In the genomic region with DNA sequence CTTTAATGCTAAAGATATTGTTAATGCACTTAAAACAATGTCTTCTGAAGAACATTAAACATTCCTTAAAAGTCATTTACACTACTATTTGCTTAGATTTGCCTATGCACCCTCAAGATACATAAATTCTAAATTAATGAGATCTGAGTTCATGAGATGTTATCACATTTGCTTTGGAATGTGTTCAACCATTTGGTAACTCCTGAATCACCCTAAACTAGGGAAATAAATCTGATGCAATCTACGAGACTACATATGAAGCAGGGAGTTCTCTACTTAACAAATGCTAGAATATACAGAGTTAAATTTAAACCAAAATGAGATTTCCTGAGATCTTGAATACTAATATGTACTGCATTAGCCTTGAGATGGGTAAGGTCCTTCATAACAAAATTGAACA, we compare ENCODE assay signal across 15 cellular contexts.
DNase-seq lines count a peak whose midpoint lies in the region; ATAC-seq and TF ChIP-seq lines count a peak whose summit lies in the region.
"Had no signal": no experiment of that assay in that cellular context is flagged by ENCODE, and none has a peak within 500 bp of the region (broad histone marks: within the 10 kb centered on the region; RNA-seq: fewer than 3 reads in every experiment).

No MANE protein-coding gene starts in this region.

- no peaks in the 10 kb centered on the region for H3K4me1 ChIP-seq in IMR-90 (ENCODE audit: control insufficient read depth, insufficient read depth, low read length)
- H3K4me1 ChIP-seq: body of pancreas, lower lobe of right lung had no signal

- no peak overlapping the region for H4K91ac ChIP-seq in IMR-90 (ENCODE audit: insufficient read depth, low read depth, low read length)

- no peak overlapping the region for H2AK9ac ChIP-seq in IMR-90 (replicated peaks; ENCODE audit: low read depth, low read length, poor library complexity)

- dilution Hi-C loops in IMR-90 (cut with HindIII; ENCODE audit: low sequenced_read_pairs, unreplicated experiment), result no loop called here

- no peaks in the 10 kb centered on the region for H3K79me1 ChIP-seq in IMR-90 (ENCODE audit: low read depth in 1 of 2, low read length in 2 of 2)

- H3K56ac ChIP-seq in IMR-90 (ENCODE audit: extremely low read depth, insufficient read depth, low read length), result no peak overlapping the region

- no peak overlapping the region for H2AK5ac ChIP-seq in IMR-90 (ENCODE audit: low read depth, low read length)

- no peak for TF ChIP-seq POLR2A in IMR-90 (IDR thresholded peaks at IDR 0.05; ENCODE audit: low read depth, low read length)

- H4K8ac ChIP-seq in IMR-90 (ENCODE audit: low read depth in 2 of 2, low read length in 2 of 2), result no peak overlapping the region

- peaks cover 2% of the 10 kb centered on the region for H3K27me3 ChIP-seq in IMR-90 (ENCODE audit: control insufficient read depth, insufficient read depth, low read length)
- H3K27me3 ChIP-seq: body of pancreas, heart right ventricle had no signal

- DNase-seq in AG10803 (ENCODE audit: low read depth) (peak; percentile 79), IMR-90 (no peak), astrocyte of the spinal cord (ENCODE audit: low read depth, low spot score) (peak; percentile 16), iris pigment epithelial cell (ENCODE audit: low read depth) (peak; percentile 70), DMS153 treated with DMSO at 0.1 percent for 48 hours (lab: John Stamatoyannopoulos, UW; ENCODE audit: unreplicated experiment) (no peak), NCI-H82 treated with DMSO at 0.1 percent for 48 hours (lab: John Stamatoyannopoulos, UW; ENCODE audit: unreplicated experiment) (no peak)
- DNase-seq: activated CD4-positive, alpha-beta T cell treated with anti-CD3 and anti-CD28 coated beads, Interleukin-2, amount 50 U/mL, for 4 hours; activated naive CD4-positive, alpha-beta T cell treated with anti-CD3 and anti-CD28 coated beads for 36 hours; body of pancreas; heart right ventricle; lower lobe of right lung; stimulated activated CD4-positive, alpha-beta T cell treated with anti-CD3 and anti-CD28 coated beads, Interleukin-2, amount 100 ng/mL, for 48 hours; WERI-Rb-1 had no signal

- no peak overlapping the region for H3K4me2 ChIP-seq in IMR-90 (ENCODE audit: low read depth, low read length)

- no peak for TF ChIP-seq RAD21 in IMR-90 (IDR thresholded peaks at IDR 0.05; ENCODE audit: low read length)

- no peak overlapping the region for H3K27ac ChIP-seq in IMR-90 (ENCODE audit: insufficient read depth, low read length)
- H3K27ac ChIP-seq: body of pancreas, heart right ventricle, lower lobe of right lung, WERI-Rb-1 had no signal

- ATAC-seq in IMR-90 (ENCODE audit: low read depth), result no peak
- no peak for ATAC-seq in GM21381 (IDR thresholded peaks at IDR 0.05; ENCODE audit: unreplicated experiment)
- no peak for ATAC-seq in GM19023 (IDR thresholded peaks at IDR 0.05; ENCODE audit: unreplicated experiment)
- ATAC-seq: body of pancreas, heart right ventricle, lower lobe of right lung had no signal

- no peak overlapping the region for H3K14ac ChIP-seq in IMR-90 (replicated peaks; ENCODE audit: low read depth, low read length)

- H4K20me1 ChIP-seq in IMR-90 (ENCODE audit: insufficient read depth, low read length), result no peaks in the 10 kb centered on the region

- H2BK120ac ChIP-seq in IMR-90 (ENCODE audit: low read depth, low read length), result no peak overlapping the region

- intact Hi-C loops in IMR-90 (cut with micrococcal nuclease), result no loop called here

- no peak overlapping the region for H3K4me3 ChIP-seq in AG10803 (ENCODE audit: low read length)
- H3K4me3 ChIP-seq in IMR-90 (ENCODE audit: insufficient read depth, low read depth, low read length), result no peak overlapping the region
- no peak overlapping the region for H3K4me3 ChIP-seq in astrocyte of the spinal cord (ENCODE audit: low read depth, low read length)
- H3K4me3 ChIP-seq: body of pancreas, heart right ventricle, lower lobe of right lung had no signal

- H3K4ac ChIP-seq in IMR-90 (ENCODE audit: low read depth, low read length), result no peak overlapping the region

- H2BK20ac ChIP-seq in IMR-90 (ENCODE audit: low read depth, low read length), result no peak overlapping the region

- H3K9ac ChIP-seq in IMR-90 (ENCODE audit: low read depth, low read length), result no peak overlapping the region

- BruUV-seq in IMR-90 (replicated peaks; lab: Mats Ljungman, UMichigan), result no TSS peak

- no peaks in the 10 kb centered on the region for H3K36me3 ChIP-seq in IMR-90 (ENCODE audit: control insufficient read depth, insufficient read depth, low read length)
- H3K36me3 ChIP-seq: heart right ventricle, lower lobe of right lung, WERI-Rb-1 had no signal

- H3K18ac ChIP-seq in IMR-90 (ENCODE audit: low read depth, low read length), result no peak overlapping the region

- no peaks in the 10 kb centered on the region for H3K9me1 ChIP-seq in IMR-90 (ENCODE audit: insufficient read depth, low read length)

- no peak overlapping the region for H3K23ac ChIP-seq in IMR-90 (ENCODE audit: low read depth, low read length)

- TF ChIP-seq CTCF in AG10803 (conservative IDR thresholded peaks at IDR 0.05; ENCODE audit: low read length) (no peak), IMR-90 (conservative IDR thresholded peaks at IDR 0.05; ENCODE audit: low read depth, low read length) (no peak), astrocyte of the spinal cord (IDR thresholded peaks at IDR 0.05; ENCODE audit: low read depth, low read length) (no peak)

- no peak overlapping the region for H2AFZ ChIP-seq in IMR-90 (replicated peaks; ENCODE audit: low read length, poor library complexity)

- H2BK15ac ChIP-seq in IMR-90 (ENCODE audit: low read depth, low read length), result no peak overlapping the region

- in situ Hi-C loops in IMR-90 (cut with MboI; ENCODE audit: low sequenced_read_pairs), result no loop called here
- in situ Hi-C loops in astrocyte of the spinal cord (cut with HindIII; ENCODE audit: low sequenced_read_pairs), result no loop called here

- POLR2A ChIA-PET in IMR-90 (lab: Charles Lee; ENCODE audit: unreplicated experiment), result no interaction called here

- CTCF ChIA-PET in IMR-90 (lab: Yijun Ruan, JAX), result no interaction called here

- H2BK5ac ChIP-seq in IMR-90 (ENCODE audit: low read depth, low read length, poor library complexity, severe bottlenecking), result no peak overlapping the region

- no peak overlapping the region for H4K5ac ChIP-seq in IMR-90 (ENCODE audit: low read depth, low read length)

- no peaks in the 10 kb centered on the region for H3K9me3 ChIP-seq in IMR-90 (ENCODE audit: control insufficient read depth, insufficient read depth, low read length)
- H3K9me3 ChIP-seq: body of pancreas, heart right ventricle, lower lobe of right lung had no signal

- WGBS in IMR-90 (ENCODE audit: extremely low coverage in 2 of 2, insufficient read length in 1 of 2), 2 experiments, result no CpG with 5 or more reads among the region's 1 CpG

TF ChIP-seq in IMR-90, 13 proteins besides CTCF, POLR2A, EP300 and RAD21:
- TF ChIP-seq RCOR1 (IDR thresholded peaks at IDR 0.05; ENCODE audit: insufficient replicate concordance, low read length), result no peak
- TF ChIP-seq CEBPB (IDR thresholded peaks at IDR 0.05; ENCODE audit: low read depth, low read length), result peak; percentile 34; the same call in 1 of the 2 replicates
- no peak for TF ChIP-seq MAZ (IDR thresholded peaks at IDR 0.05; ENCODE audit: borderline replicate concordance, low read depth, low read length)

Comparison
In these comparisons a context has a peak if more than half of its experiments do, and no peak if none do; other contexts are left out.
1. DNase-seq: peak in AG10803 (single experiment), astrocyte of the spinal cord (single experiment) and iris pigment epithelial cell (single experiment); none in IMR-90 (single experiment), DMS153 treated with DMSO at 0.1 percent for 48 hours (single experiment) and NCI-H82 treated with DMSO at 0.1 percent for 48 hours (single experiment).